ENCODE assay signal across 23 cellular contexts in genomic region chr16:52563767-52564611, GRCh38. TPM values are rescaled to one million over a fixed set of nuclear protein-coding genes. Genes with fewer than 3 reads are reported as not detected.
"Had no signal": no experiment of that assay in that cellular context is flagged by ENCODE, and none has a peak within 500 bp of the region (broad histone marks: within the 10 kb centered on the region; RNA-seq: fewer than 3 reads in every experiment).

No MANE protein-coding gene starts in this region.

- H3K27ac ChIP-seq: dorsolateral prefrontal cortex, prostate gland had no signal

- DNase-seq: activated CD8-positive, alpha-beta memory T cell treated with anti-CD3 and anti-CD28 coated beads, Interleukin-2, amount 50 U/mL, for 48 hours; activated naive CD4-positive, alpha-beta T cell treated with Interleukin-2 at 50 U/mL for 16 hours; activated naive CD8-positive, alpha-beta T cell treated with anti-CD3 and anti-CD28 coated beads for 36 hours; activated T-cell treated with anti-CD3 and anti-CD28 coated beads, Interleukin-2, amount 50 U/mL, for 48 hours; dorsolateral prefrontal cortex; effector memory CD8-positive, alpha-beta T cell; glutamatergic neuron; hypothalamus; left cardiac atrium; naive B cell; stimulated activated CD4-positive, alpha-beta T cell treated with anti-CD3 and anti-CD28 coated beads, Interleukin-4, amount 100 ng/mL, for 24 hours; stimulated activated naive CD4-positive, alpha-beta T cell treated with Interleukin-2 at 50 U/mL for 16 hours; T-helper 2 cell had no signal

- H3K4me3 ChIP-seq: breast epithelium, dorsolateral prefrontal cortex, prostate gland had no signal

- H3K27me3 ChIP-seq: breast epithelium had no signal

- H3K36me3 Mint-ChIP-seq: activated naive CD8-positive, alpha-beta T cell treated with anti-CD3 and anti-CD28 coated beads for 36 hours; memory B cell; naive B cell had no signal

- H3K4me1 ChIP-seq: prostate gland had no signal

- H3K4me3 Mint-ChIP-seq: activated naive CD8-positive, alpha-beta T cell treated with anti-CD3 and anti-CD28 coated beads for 36 hours; central memory CD8-positive, alpha-beta T cell; effector memory CD8-positive, alpha-beta T cell; memory B cell; naive B cell; neural crest cell; WTC11 had no signal

- H3K27me3 Mint-ChIP-seq: central memory CD8-positive, alpha-beta T cell; memory B cell had no signal

- H3K9me3 ChIP-seq: breast epithelium, prostate gland had no signal

- ATAC-seq: effector memory CD8-positive, alpha-beta T cell; esophagus mucosa; left cardiac atrium; WTC11 had no signal

- H3K27ac Mint-ChIP-seq: activated naive CD8-positive, alpha-beta T cell treated with anti-CD3 and anti-CD28 coated beads for 36 hours; effector memory CD8-positive, alpha-beta T cell; memory B cell; naive B cell; WTC11 had no signal

- H3K36me3 ChIP-seq: breast epithelium, prostate gland had no signal

- H3K4me1 Mint-ChIP-seq: activated naive CD8-positive, alpha-beta T cell treated with anti-CD3 and anti-CD28 coated beads for 36 hours; central memory CD8-positive, alpha-beta T cell; memory B cell; naive B cell; neural crest cell had no signal

- H3K9me3 Mint-ChIP-seq: activated naive CD8-positive, alpha-beta T cell treated with anti-CD3 and anti-CD28 coated beads for 36 hours had no signal

RNA-seq across cellular contexts. Expression of gene TOX3, which starts 17.0 kb away (rescaled TPM):
- total RNA-seq: activated CD8-positive, alpha-beta memory T cell treated with anti-CD3 and anti-CD28 coated beads for 36 hours; activated naive CD8-positive, alpha-beta T cell treated with anti-CD3 and anti-CD28 coated beads for 36 hours; endothelial cell of umbilical vein; left cardiac atrium; mononuclear cell had no signal
